ENCODE assay signal across 2 cellular contexts in genomic region chr4:95421869-95422268, GRCh38.
TF ChIP-seq lines count a peak whose summit lies in the region.

No MANE protein-coding gene starts in this region.

TF ChIP-seq in endothelial cell of umbilical vein, 7 proteins besides CTCF, POLR2A, EP300 and RAD21 (continued from another document):
- no peak for TF ChIP-seq FOS (IDR thresholded peaks at IDR 0.05; ENCODE audit: borderline replicate concordance, insufficient read depth, low read length)
TF ChIP-seq in endothelial cell of umbilical vein: peak in this region for 0.

TF ChIP-seq in GM23338, 12 proteins besides CTCF, POLR2A, EP300 and RAD21 (continued from another document):
- TF ChIP-seq ETS1 (IDR thresholded peaks at IDR 0.05) (no peak), EZH2phosphoT487 (IDR thresholded peaks at IDR 0.05; ENCODE audit: unreplicated experiment) (no peak), ZNF331 (CRISPR knock-in tag; IDR thresholded peaks at IDR 0.05; ENCODE audit: low read depth) (no peak), NANOG (IDR thresholded peaks at IDR 0.05; ENCODE audit: borderline replicate concordance) (no peak), CREB1 (CRISPR knock-in tag; IDR thresholded peaks at IDR 0.05; ENCODE audit: low read depth) (no peak), EZH2 (IDR thresholded peaks at IDR 0.05; ENCODE audit: low read depth, unreplicated experiment) (no peak), ZNF462 (CRISPR knock-in tag; IDR thresholded peaks at IDR 0.05) (no peak), STAT1 (IDR thresholded peaks at IDR 0.05; ENCODE audit: unreplicated experiment) (no peak), JUNB (IDR thresholded peaks at IDR 0.05; ENCODE audit: unreplicated experiment) (no peak), ZNF114 (CRISPR knock-in tag; IDR thresholded peaks at IDR 0.05) (no peak), REST (IDR thresholded peaks at IDR 0.05; ENCODE audit: unreplicated experiment) (no peak)
